In the genomic region with DNA sequence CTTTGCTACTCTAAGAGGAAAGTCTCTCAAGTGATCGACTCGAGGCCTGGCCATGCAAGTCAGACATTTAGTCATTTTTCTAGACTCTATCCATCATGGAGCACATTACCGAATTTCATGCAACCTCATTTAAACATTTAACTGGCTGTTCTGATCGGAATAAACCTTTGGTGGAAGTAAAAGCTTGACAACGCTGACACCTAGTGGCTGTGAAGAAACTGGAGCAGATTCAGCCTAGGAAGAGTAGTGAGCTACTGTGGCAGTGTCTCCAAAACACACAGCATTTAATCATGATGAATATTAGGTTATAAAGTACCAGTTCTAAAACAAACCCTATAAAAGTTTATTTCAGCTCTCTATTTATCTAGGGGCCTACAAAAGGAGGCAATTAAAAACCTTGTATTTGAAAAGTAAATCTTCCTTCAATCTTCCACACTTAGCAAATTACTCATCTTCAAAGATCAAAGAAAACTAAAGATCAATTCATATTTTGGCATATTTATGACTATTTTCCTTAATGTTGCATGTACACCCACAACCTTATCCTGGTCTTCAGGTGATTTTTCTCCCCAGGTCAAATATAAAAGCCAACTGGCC, we compare ENCODE assay signal across 9 cellular contexts.
DNase-seq lines count a peak whose midpoint lies in the region; ATAC-seq, FAIRE-seq and TF ChIP-seq lines count a peak whose summit lies in the region.
"Had no signal": no experiment of that assay in that cellular context is flagged by ENCODE, and none has a peak within 500 bp of the region (broad histone marks: within the 10 kb centered on the region; RNA-seq: fewer than 3 reads in every experiment).

No MANE protein-coding gene starts in this region.

- no peak overlapping the region for H3K4me3 Mint-ChIP-seq in T-cell
- H3K4me3 Mint-ChIP-seq: IgD-negative memory B cell had no signal

- no peaks in the 10 kb centered on the region for H3K36me3 Mint-ChIP-seq in T-cell
- H3K36me3 Mint-ChIP-seq: IgD-negative memory B cell had no signal

- POLR2A ChIA-PET in T-cell (lab: Charles Lee) = no interaction called here

- CTCF ChIA-PET in T-cell (lab: Charles Lee) = interaction anchor here (0.6 to 1.3 kb wide), 7 partner anchors 14 to 1367 kb away, joined by 3 to 4 read pairs (median 3); no protein-coding TSS in a partner anchor

- DNase-seq in ELR (ENCODE audit: low read depth) = peak; percentile 57
- DNase-seq in H54 (ENCODE audit: insufficient read length, low spot score) = peak; percentile 15
- peak; percentile 70 for DNase-seq in LNCaP clone FGC (ENCODE audit: low read depth)
- peak in 19 of 34 experiments; percentile 1 to 31 (median 10) for DNase-seq in T-cell
- DNase-seq in effector CD4-positive, alpha-beta T cell = peak; percentile 7
- peak; percentile 88 for DNase-seq in medulla oblongata (ENCODE audit: extremely low spot score)
- DNase-seq in ureter (ENCODE audit: low spot score) = peak; percentile 50

- FAIRE-seq in A204.1 (lab: Jason Lieb, UNC) (peak; percentile 90), H54 (lab: Jason Lieb, UNC) (peak; percentile 92)

- TF ChIP-seq POLR2A in H54 (IDR thresholded peaks at IDR 0.05; ENCODE audit: low read depth, low read length) = no peak

- H3K27me3 Mint-ChIP-seq in T-cell = peaks cover 0 to 3% of the 10 kb centered on the region in 2 donors
- H3K27me3 Mint-ChIP-seq: IgD-negative memory B cell had no signal

- TF ChIP-seq CTCF in LNCaP clone FGC (IDR thresholded peaks at IDR 0.05; ENCODE audit: control insufficient read depth, extremely low read depth, insufficient read depth) = peak; percentile 89

- no peak overlapping the region for H3K27ac Mint-ChIP-seq in T-cell
- H3K27ac Mint-ChIP-seq: IgD-negative memory B cell had no signal

- ATAC-seq in T-cell (replicated peaks in 1 of 4) = peak in 3 of 4 experiments; percentile 41 to 60 (median 46)

- H3K4me1 Mint-ChIP-seq in T-cell = peaks cover 0 to 4% (median 0%) of the 10 kb centered on the region in 3 donors

- H3K9me3 Mint-ChIP-seq in T-cell = no peaks in the 10 kb centered on the region
- H3K9me3 Mint-ChIP-seq: IgD-negative memory B cell had no signal

- no peak overlapping the region for H3K4me3 ChIP-seq in LNCaP clone FGC (ENCODE audit: low read depth, low read length)

Comparison
In these comparisons a context has a peak if more than half of its experiments do, and no peak if none do; other contexts are left out.
1. DNase-seq: peak in every context shown above with its lines; median percentile 88 in medulla oblongata; 70 in LNCaP clone FGC; 57 in ELR; 50 in ureter; 15 in H54; 10 in T-cell; 7 in effector CD4-positive, alpha-beta T cell.